In the genomic region with DNA sequence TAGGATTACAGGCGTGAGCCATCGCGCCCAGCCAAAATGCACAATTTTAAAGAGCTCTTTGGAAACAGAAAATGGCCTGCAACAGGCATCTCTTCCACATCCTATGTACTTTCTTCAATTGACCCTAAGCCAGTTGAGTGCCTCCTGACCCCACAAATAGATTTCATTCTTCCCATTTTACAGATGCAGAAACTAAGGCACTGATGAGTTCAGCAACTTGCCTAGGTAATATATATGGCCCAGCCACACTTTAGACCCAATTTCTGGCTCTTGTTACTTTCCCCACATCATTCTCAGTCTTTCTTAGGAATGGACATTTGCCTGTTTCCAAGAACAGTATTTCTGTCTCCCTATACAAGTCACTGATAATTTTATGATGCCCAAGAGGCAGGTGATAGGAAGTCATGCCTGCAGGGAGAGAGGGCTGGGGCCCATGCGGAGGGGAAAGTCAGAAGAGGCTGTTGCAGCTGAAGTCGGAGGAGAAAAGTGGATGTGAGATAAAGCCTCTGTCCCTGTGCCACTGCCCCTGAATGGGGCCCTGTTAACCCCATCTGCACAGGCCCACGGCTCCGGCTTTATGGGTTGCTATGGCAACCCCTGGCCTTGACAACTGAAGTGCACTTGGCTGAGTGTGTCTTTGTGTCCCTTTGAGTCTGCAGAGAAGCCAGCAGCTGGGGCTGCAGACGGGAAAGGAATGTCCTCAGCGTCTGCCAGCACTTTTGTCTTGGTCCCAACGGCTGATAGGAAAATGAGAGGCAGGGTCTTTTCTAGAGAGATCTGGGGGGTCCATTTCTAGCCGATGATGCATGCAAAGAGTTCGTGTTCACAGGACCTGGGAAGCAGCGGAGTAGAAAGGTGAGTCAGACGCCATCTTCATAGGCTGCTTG, we compare ENCODE assay signal across 1 cellular context.
TF ChIP-seq lines count a peak whose summit lies in the region.

No MANE protein-coding gene starts in this region.

TF ChIP-seq in GM23338, 12 proteins besides CTCF, POLR2A, EP300 and RAD21 (continued from another document):
- TF ChIP-seq, protein P1, sequence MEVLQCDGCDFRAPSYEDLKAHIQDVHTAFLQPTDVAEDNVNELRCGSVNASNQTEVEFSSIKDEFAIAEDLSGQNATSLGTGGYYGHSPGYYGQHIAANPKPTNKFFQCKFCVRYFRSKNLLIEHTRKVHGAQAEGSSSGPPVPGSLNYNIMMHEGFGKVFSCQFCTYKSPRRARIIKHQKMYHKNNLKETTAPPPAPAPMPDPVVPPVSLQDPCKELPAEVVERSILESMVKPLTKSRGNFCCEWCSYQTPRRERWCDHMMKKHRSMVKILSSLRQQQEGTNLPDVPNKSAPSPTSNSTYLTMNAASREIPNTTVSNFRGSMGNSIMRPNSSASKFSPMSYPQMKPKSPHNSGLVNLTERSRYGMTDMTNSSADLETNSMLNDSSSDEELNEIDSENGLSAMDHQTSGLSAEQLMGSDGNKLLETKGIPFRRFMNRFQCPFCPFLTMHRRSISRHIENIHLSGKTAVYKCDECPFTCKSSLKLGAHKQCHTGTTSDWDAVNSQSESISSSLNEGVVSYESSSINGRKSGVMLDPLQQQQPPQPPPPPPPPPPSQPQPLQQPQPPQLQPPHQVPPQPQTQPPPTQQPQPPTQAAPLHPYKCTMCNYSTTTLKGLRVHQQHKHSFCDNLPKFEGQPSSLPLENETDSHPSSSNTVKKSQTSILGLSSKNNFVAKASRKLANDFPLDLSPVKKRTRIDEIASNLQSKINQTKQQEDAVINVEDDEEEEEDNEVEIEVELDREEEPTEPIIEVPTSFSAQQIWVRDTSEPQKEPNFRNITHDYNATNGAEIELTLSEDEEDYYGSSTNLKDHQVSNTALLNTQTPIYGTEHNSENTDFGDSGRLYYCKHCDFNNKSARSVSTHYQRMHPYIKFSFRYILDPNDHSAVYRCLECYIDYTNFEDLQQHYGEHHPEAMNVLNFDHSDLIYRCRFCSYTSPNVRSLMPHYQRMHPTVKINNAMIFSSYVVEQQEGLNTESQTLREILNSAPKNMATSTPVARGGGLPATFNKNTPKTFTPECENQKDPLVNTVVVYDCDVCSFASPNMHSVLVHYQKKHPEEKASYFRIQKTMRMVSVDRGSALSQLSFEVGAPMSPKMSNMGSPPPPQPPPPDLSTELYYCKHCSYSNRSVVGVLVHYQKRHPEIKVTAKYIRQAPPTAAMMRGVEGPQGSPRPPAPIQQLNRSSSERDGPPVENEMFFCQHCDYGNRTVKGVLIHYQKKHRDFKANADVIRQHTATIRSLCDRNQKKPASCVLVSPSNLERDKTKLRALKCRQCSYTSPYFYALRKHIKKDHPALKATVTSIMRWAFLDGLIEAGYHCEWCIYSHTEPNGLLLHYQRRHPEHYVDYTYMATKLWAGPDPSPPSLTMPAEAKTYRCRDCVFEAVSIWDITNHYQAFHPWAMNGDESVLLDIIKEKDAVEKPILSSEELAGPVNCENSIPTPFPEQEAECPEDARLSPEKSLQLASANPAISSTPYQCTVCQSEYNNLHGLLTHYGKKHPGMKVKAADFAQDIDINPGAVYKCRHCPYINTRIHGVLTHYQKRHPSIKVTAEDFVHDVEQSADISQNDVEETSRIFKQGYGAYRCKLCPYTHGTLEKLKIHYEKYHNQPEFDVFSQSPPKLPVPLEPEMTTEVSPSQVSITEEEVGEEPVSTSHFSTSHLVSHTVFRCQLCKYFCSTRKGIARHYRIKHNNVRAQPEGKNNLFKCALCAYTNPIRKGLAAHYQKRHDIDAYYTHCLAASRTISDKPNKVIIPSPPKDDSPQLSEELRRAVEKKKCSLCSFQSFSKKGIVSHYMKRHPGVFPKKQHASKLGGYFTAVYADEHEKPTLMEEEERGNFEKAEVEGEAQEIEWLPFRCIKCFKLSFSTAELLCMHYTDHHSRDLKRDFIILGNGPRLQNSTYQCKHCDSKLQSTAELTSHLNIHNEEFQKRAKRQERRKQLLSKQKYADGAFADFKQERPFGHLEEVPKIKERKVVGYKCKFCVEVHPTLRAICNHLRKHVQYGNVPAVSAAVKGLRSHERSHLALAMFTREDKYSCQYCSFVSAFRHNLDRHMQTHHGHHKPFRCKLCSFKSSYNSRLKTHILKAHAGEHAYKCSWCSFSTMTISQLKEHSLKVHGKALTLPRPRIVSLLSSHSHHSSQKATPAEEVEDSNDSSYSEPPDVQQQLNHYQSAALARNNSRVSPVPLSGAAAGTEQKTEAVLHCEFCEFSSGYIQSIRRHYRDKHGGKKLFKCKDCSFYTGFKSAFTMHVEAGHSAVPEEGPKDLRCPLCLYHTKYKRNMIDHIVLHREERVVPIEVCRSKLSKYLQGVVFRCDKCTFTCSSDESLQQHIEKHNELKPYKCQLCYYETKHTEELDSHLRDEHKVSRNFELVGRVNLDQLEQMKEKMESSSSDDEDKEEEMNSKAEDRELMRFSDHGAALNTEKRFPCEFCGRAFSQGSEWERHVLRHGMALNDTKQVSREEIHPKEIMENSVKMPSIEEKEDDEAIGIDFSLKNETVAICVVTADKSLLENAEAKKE (CRISPR knock-in tag; IDR thresholded peaks at IDR 0.05): no peak
- TF ChIP-seq EZH2phosphoT487 (IDR thresholded peaks at IDR 0.05; ENCODE audit: unreplicated experiment): no peak
- no peak for TF ChIP-seq JUNB (IDR thresholded peaks at IDR 0.05; ENCODE audit: unreplicated experiment)
TF ChIP-seq in GM23338: peak in this region for 0.
